Comparison of ENCODE assay signal across 37 cellular contexts in the genomic region with DNA sequence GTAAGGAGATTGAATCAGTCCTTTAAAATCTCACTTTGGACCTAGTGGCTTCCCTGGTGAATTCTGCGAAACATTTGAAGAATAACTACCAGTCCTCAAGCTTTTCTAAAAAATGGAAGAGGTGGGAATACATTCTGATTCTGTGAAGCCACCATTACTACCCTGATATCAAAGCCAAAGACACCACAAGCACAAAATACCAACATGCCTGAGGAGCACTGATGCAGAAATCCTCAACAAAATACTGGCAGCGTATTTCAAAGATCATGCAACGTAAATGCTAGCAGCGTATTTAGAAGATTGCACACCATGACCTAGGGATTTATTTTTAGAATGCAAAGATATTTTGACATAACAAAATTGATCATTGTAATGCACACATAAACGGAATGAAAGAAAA. TPM values are rescaled to one million over a fixed set of nuclear protein-coding genes. Genes with fewer than 3 reads are reported as not detected.
DNase-seq lines count a peak whose midpoint lies in the region; ATAC-seq and TF ChIP-seq lines count a peak whose summit lies in the region.
"Had no signal": no experiment of that assay in that cellular context is flagged by ENCODE, and none has a peak within 500 bp of the region (broad histone marks: within the 10 kb centered on the region; RNA-seq: fewer than 3 reads in every experiment).

No MANE protein-coding gene starts in this region.

- intact Hi-C loops in mucosa of descending colon (cut with DNase I, micrococcal nuclease), result no loop called here
- intact Hi-C loops in CD4-positive, alpha-beta T cell (cut with DNase I, micrococcal nuclease), result no loop called here

- H3K27me3 ChIP-seq in BLaER1 treated with 17β-estradiol and CSF1 and Interleukin-3, amounts not matched to agents 10 nM and 100 nM, result no peaks in the 10 kb centered on the region
- H3K27me3 ChIP-seq in SU-DHL-6 (ENCODE audit: low read length) (no peaks in the 10 kb centered on the region), parathyroid adenoma (ENCODE audit: control insufficient read depth, insufficient read depth, low read length) (no peaks in the 10 kb centered on the region), BE2C (no peaks in the 10 kb centered on the region)
- no peaks in the 10 kb centered on the region for H3K27me3 ChIP-seq in CD4-positive, alpha-beta T cell (ENCODE audit: control insufficient read depth, insufficient read depth, low read length)
- H3K27me3 ChIP-seq: cardiac muscle cell had no signal

- H3K79me2 ChIP-seq in SU-DHL-6 (ENCODE audit: insufficient read depth, low read length) (0 out of 2 replicates have a peak, but pooled peaks cover 7% of the 10 kb centered on the region), parathyroid adenoma (no peaks in the 10 kb centered on the region)

- H2AFZ ChIP-seq in SU-DHL-6 (ENCODE audit: low read depth, low read length, severe bottlenecking), result no peak overlapping the region
- H2AFZ ChIP-seq in parathyroid adenoma, result no peak overlapping the region

- ATAC-seq in mucosa of descending colon, result no peak
- no peak for ATAC-seq in CD4-positive, alpha-beta T cell (ENCODE audit: poor library complexity)
- ATAC-seq: A549; activated naive CD4-positive, alpha-beta T cell treated with anti-CD3 and anti-CD28 coated beads, Interleukin-2, amount 50 U/mL, for 72 hours; natural killer cell had no signal

- POLR2A ChIA-PET in CD4-positive, alpha-beta T cell (lab: Charles Lee), result no interaction called here

- H3K9me3 ChIP-seq in BLaER1 treated with 17β-estradiol and CSF1 and Interleukin-3, amounts not matched to agents 10 nM and 100 nM (replicated peaks in 1 of 11), result peaks cover 0 to 17% (median 10%) of the 10 kb centered on the region in 11 experiments; a peak in 13 of 22 replicates
- H3K9me3 ChIP-seq in SU-DHL-6 (ENCODE audit: insufficient read depth, low read length) (no peaks in the 10 kb centered on the region), parathyroid adenoma (ENCODE audit: control insufficient read depth, low read length) (no peaks in the 10 kb centered on the region), mucosa of descending colon (no peaks in the 10 kb centered on the region), BE2C (no peaks in the 10 kb centered on the region)
- no peaks in the 10 kb centered on the region for H3K9me3 ChIP-seq in CD4-positive, alpha-beta T cell (ENCODE audit: control insufficient read depth, low read length)
- H3K9me3 ChIP-seq: HAP-1 had no signal

- CTCF ChIA-PET in CD4-positive, alpha-beta T cell (lab: Charles Lee), result no interaction called here

- H3K4me1 Mint-ChIP-seq in CD4-positive, alpha-beta T cell (ENCODE audit: low read depth), result peaks cover 42% of the 10 kb centered on the region

- peak overlapping the region in 10 of 11 experiments; percentile 11 to 71 (median 64); a peak in 18 of 22 replicates for H3K4me2 ChIP-seq in BLaER1 treated with 17β-estradiol and CSF1 and Interleukin-3, amounts not matched to agents 10 nM and 100 nM
- H3K4me2 ChIP-seq in SU-DHL-6 (ENCODE audit: low read depth, low read length, poor library complexity, severe bottlenecking) (no peak overlapping the region), parathyroid adenoma (ENCODE audit: low read length) (peak overlapping the region; percentile 46)
- H3K4me2 ChIP-seq: A549 had no signal

- peak overlapping the region in 1 of 11 experiments; percentile 51; a peak in 1 of 22 replicates for H3K9ac ChIP-seq in BLaER1 treated with 17β-estradiol and CSF1 and Interleukin-3, amounts not matched to agents 10 nM and 100 nM
- H3K9ac ChIP-seq in SU-DHL-6 (ENCODE audit: low read length), result no peak overlapping the region
- H3K9ac ChIP-seq in parathyroid adenoma, result no peak overlapping the region

- no peaks in the 10 kb centered on the region for H3K27me3 Mint-ChIP-seq in CD4-positive, alpha-beta T cell
- H3K27me3 Mint-ChIP-seq: activated CD4-positive, alpha-beta T cell treated with anti-CD3 and anti-CD28 coated beads, Interleukin-2, amount 10 ng/mL, durations not matched to agents 24 days and 14 days had no signal

- H3K9me2 ChIP-seq in SU-DHL-6 (replicated peaks; ENCODE audit: insufficient read depth, low read length), result no peaks in the 10 kb centered on the region

- peak overlapping the region in 8 of 11 experiments; percentile 13 to 67 (median 48); a peak in 12 of 22 replicates for H3K27ac ChIP-seq in BLaER1 treated with 17β-estradiol and CSF1 and Interleukin-3, amounts not matched to agents 10 nM and 100 nM
- peak overlapping the region; percentile 18; the same call in 1 of the 2 replicates for H3K27ac ChIP-seq in SU-DHL-6 (ENCODE audit: low read depth, low read length)
- H3K27ac ChIP-seq in parathyroid adenoma, result peak overlapping the region; percentile 36
- H3K27ac ChIP-seq in CD4-positive, alpha-beta T cell (ENCODE audit: low read depth, low read length), result no peak overlapping the region
- H3K27ac ChIP-seq: A549, cardiac muscle cell, coronary artery, epithelial cell of prostate, WERI-Rb-1 had no signal

- peaks cover 0 to 21% (median 3%) of the 10 kb centered on the region in 11 experiments; a peak in 3 of 22 replicates for H4K20me1 ChIP-seq in BLaER1 treated with 17β-estradiol and CSF1 and Interleukin-3, amounts not matched to agents 10 nM and 100 nM
- no peaks in the 10 kb centered on the region; the same call in 1 of the 2 replicates for H4K20me1 ChIP-seq in SU-DHL-6 (ENCODE audit: low read depth, low read length)

- peaks cover 27% of the 10 kb centered on the region for H3K36me3 Mint-ChIP-seq in CD4-positive, alpha-beta T cell (ENCODE audit: low read depth)
- H3K36me3 Mint-ChIP-seq: natural killer cell had no signal

- H3K36me3 ChIP-seq in BLaER1 treated with 17β-estradiol and CSF1 and Interleukin-3, amounts not matched to agents 10 nM and 100 nM, result peaks cover 36 to 51% (median 40%) of the 10 kb centered on the region in 11 experiments
- H3K36me3 ChIP-seq in SU-DHL-6 (ENCODE audit: low read length) (peaks cover 14% of the 10 kb centered on the region), parathyroid adenoma (ENCODE audit: control insufficient read depth, insufficient read depth, low read length) (no peaks in the 10 kb centered on the region), mucosa of descending colon (ENCODE audit: low read depth) (no peaks in the 10 kb centered on the region), BE2C (peaks cover 52% of the 10 kb centered on the region)

- DNase-seq in glomerular visceral epithelial cell (ENCODE audit: extremely low spot score), result peak; percentile 75
- no peak for DNase-seq in mucosa of descending colon
- DNase-seq in BE2C, result no peak
- DNase-seq in CD4-positive, alpha-beta T cell, result no peak
- DNase-seq in T1000 (lab: John Stamatoyannopoulos, UW), result no peak
- DNase-seq: activated CD4-positive, alpha-beta T cell treated with anti-CD3 and anti-CD28 coated beads, Interleukin-2, amount 10 ng/mL, durations not matched to agents 24 days and 14 days; activated effector memory CD4-positive, alpha-beta T cell treated with Interleukin-2 at 50 U/mL for 16 hours; activated T-cell treated with anti-CD3 and anti-CD28 coated beads, Interleukin-2, amount 50 U/mL, for 1 hour; AML-193; amygdala; DMS153; effector memory CD4-positive, alpha-beta T cell; islet precursor cell; Karpas-422; natural killer cell; NCI-H1436; NCI-H2081 treated with DMSO at 0.1 percent for 48 hours; NCI-H748 treated with DMSO at 0.1 percent for 48 hours; SHP77; small intestine; stimulated activated naive CD4-positive, alpha-beta T cell; T-helper 9 cell; WERI-Rb-1 had no signal

- H3K9me3 Mint-ChIP-seq in CD4-positive, alpha-beta T cell, result no peaks in the 10 kb centered on the region
- H3K9me3 Mint-ChIP-seq: activated CD4-positive, alpha-beta T cell treated with anti-CD3 and anti-CD28 coated beads, Interleukin-2, amount 10 ng/mL, durations not matched to agents 24 days and 14 days; activated naive CD4-positive, alpha-beta T cell treated with anti-CD3 and anti-CD28 coated beads, Interleukin-2, amount 50 U/mL, for 72 hours; natural killer cell had no signal

- H3K4me3 Mint-ChIP-seq in CD4-positive, alpha-beta T cell, result no peak overlapping the region
- H3K4me3 Mint-ChIP-seq: activated CD4-positive, alpha-beta T cell treated with anti-CD3 and anti-CD28 coated beads, Interleukin-2, amount 10 ng/mL, durations not matched to agents 24 days and 14 days; natural killer cell had no signal

- H3K4me3 ChIP-seq in BLaER1 treated with 17β-estradiol and CSF1 and Interleukin-3, amounts not matched to agents 10 nM and 100 nM, result no peak overlapping the region
- H3K4me3 ChIP-seq in SU-DHL-6 (ENCODE audit: insufficient read depth, low read length, poor library complexity, severe bottlenecking), result no peak overlapping the region
- H3K4me3 ChIP-seq in parathyroid adenoma (ENCODE audit: low read depth, low read length), result peak overlapping the region; percentile 7
- H3K4me3 ChIP-seq in mucosa of descending colon, result no peak overlapping the region
- no peak overlapping the region for H3K4me3 ChIP-seq in BE2C (ENCODE audit: low read depth, low read length)
- H3K4me3 ChIP-seq: A549, cardiac muscle cell, coronary artery, HAP-1 had no signal

- no peak for TF ChIP-seq CTCF in SU-DHL-6 (IDR thresholded peaks at IDR 0.05; ENCODE audit: insufficient read depth, low read length, poor library complexity, severe bottlenecking)
- no peak for TF ChIP-seq CTCF in parathyroid adenoma (IDR thresholded peaks at IDR 0.05)
- TF ChIP-seq CTCF in mucosa of descending colon (IDR thresholded peaks at IDR 0.05), result no peak
- TF ChIP-seq CTCF in BE2C (IDR thresholded peaks at IDR 0.05; ENCODE audit: low read depth, low read length), result no peak
- no peak for TF ChIP-seq CTCF in CD4-positive, alpha-beta T cell (IDR thresholded peaks at IDR 0.05)

- peaks cover 11% of the 10 kb centered on the region; the same call in 1 of the 2 replicates for H3F3A ChIP-seq in SU-DHL-6 (ENCODE audit: insufficient read depth)

- no peak overlapping the region for H3K27ac Mint-ChIP-seq in CD4-positive, alpha-beta T cell
- H3K27ac Mint-ChIP-seq: activated CD4-positive, alpha-beta T cell treated with anti-CD3 and anti-CD28 coated beads, Interleukin-2, amount 10 ng/mL, durations not matched to agents 24 days and 14 days; activated naive CD4-positive, alpha-beta T cell treated with anti-CD3 and anti-CD28 coated beads, Interleukin-2, amount 50 U/mL, for 72 hours; natural killer cell had no signal

- H3K4me1 ChIP-seq in BLaER1 treated with 17β-estradiol and CSF1 and Interleukin-3, amounts not matched to agents 10 nM and 100 nM, result peaks cover 17 to 69% (median 62%) of the 10 kb centered on the region in 10 experiments
- peaks cover 11% of the 10 kb centered on the region for H3K4me1 ChIP-seq in parathyroid adenoma
- peaks cover 18% of the 10 kb centered on the region for H3K4me1 ChIP-seq in mucosa of descending colon (ENCODE audit: low read depth)
- H3K4me1 ChIP-seq in BE2C, result peaks cover 2% of the 10 kb centered on the region; the same call in 1 of the 2 replicates
- H3K4me1 ChIP-seq: HAP-1 had no signal

RNA-seq across cellular contexts. Expression of a gene that starts 14.4 kb away (rescaled TPM):
- under 1 TPM in 1 of 3 donors, not detected in 2; 0.19 TPM for total RNA-seq in mucosa of descending colon
- not detected for polyA plus RNA-seq in BE2C (2012; ENCODE audit: insufficient read depth, insufficient read length, low read depth)
- not detected for total RNA-seq in CD4-positive, alpha-beta T cell
- total RNA-seq: activated CD4-positive, alpha-beta T cell treated with anti-CD3 and anti-CD28 coated beads, Interleukin-2, amount 10 ng/mL, durations not matched to agents 24 days and 14 days; activated naive CD4-positive, alpha-beta T cell treated with anti-CD3 and anti-CD28 coated beads, Interleukin-2, amount 50 U/mL, for 72 hours; cardiac muscle cell; lower leg skin; natural killer cell; osteocyte; temporal lobe; ureter had no signal
- polyA plus RNA-seq: A549 had no signal

RNA-seq across cellular contexts. Expression of a gene that starts 23.4 kb away (rescaled TPM):
- total RNA-seq in mucosa of descending colon, result under 1 TPM; 0.09 to 0.19 (median 0.09) TPM
- polyA plus RNA-seq in BE2C (2012; ENCODE audit: insufficient read depth, insufficient read length, low read depth), result not detected
- not detected for total RNA-seq in CD4-positive, alpha-beta T cell
- total RNA-seq: glomerular endothelial cell, lower leg skin, natural killer cell, osteocyte, ureter had no signal
- polyA plus RNA-seq: A549 had no signal

RNA-seq across cellular contexts. Expression of a gene that starts 59.0 kb away (rescaled TPM):
- total RNA-seq in mucosa of descending colon, result 10 to 100 TPM; 52.7 to 66.4 (median 54.3) TPM
- polyA plus RNA-seq in BE2C (2012; ENCODE audit: insufficient read depth, insufficient read length, low read depth), result 80.3 TPM
- 10 to 100 TPM; 17.6 to 20.0 TPM for total RNA-seq in CD4-positive, alpha-beta T cell
